ENCODE assay signal across 11 cellular contexts in genomic region chr2:70888925-70889715, GRCh38. TPM values are rescaled to one million over a fixed set of nuclear protein-coding genes. Genes with fewer than 3 reads are reported as not detected.
DNase-seq lines count a peak whose midpoint lies in the region; ATAC-seq and TF ChIP-seq lines count a peak whose summit lies in the region.
"Had no signal": no experiment of that assay in that cellular context is flagged by ENCODE, and none has a peak within 500 bp of the region (broad histone marks: within the 10 kb centered on the region; RNA-seq: fewer than 3 reads in every experiment).

No MANE protein-coding gene starts in this region.

- intact Hi-C loops in psoas muscle (cut with DNase I), result no loop called here

- H3K27me3 ChIP-seq in GM23338 (ENCODE audit: insufficient read depth) (peaks cover 100% of the 10 kb centered on the region), hepatocyte (peaks cover 100% of the 10 kb centered on the region), psoas muscle (ENCODE audit: insufficient read depth in 3 of 3, low read length in 2 of 3) (peaks cover 3 to 82% (median 24%) of the 10 kb centered on the region in 3 donors)

- H3F3A ChIP-seq in GM23338 (replicated peaks; ENCODE audit: low read depth), result peaks cover 32% of the 10 kb centered on the region

- H3K36me3 Mint-ChIP-seq in GM23338 (ENCODE audit: low read depth), result no peaks in the 10 kb centered on the region; the same call in 2 of the 3 replicates
- peaks cover 14% of the 10 kb centered on the region for H3K36me3 Mint-ChIP-seq in activated T-helper 17 cell treated with anti-CD3 and anti-CD28 coated beads, Interleukin-2, amount 50 U/mL, for 72 hours (ENCODE audit: low read depth)

- peak overlapping the region; percentile 66 for H3K4me3 Mint-ChIP-seq in GM23338
- H3K4me3 Mint-ChIP-seq in activated T-helper 17 cell treated with anti-CD3 and anti-CD28 coated beads, Interleukin-2, amount 50 U/mL, for 72 hours, result peak overlapping the region; percentile 78

- 3% methylated on average over 69 of the region's 69 CpGs for WGBS in hepatocyte (ENCODE audit: low lambda C conversion rate, missing lambda C conversion rate)
- WGBS in psoas muscle, 3 donors, result 21 to 27% (median 26%) methylated on average over 63 to 69 of the region's 69 CpGs

- H3K27ac ChIP-seq in GM23338 (ENCODE audit: low read depth) (no peak overlapping the region), hepatocyte (no peak overlapping the region), psoas muscle (no peak overlapping the region)

- no peaks in the 10 kb centered on the region for H3K9me3 Mint-ChIP-seq in GM23338
- no peaks in the 10 kb centered on the region for H3K9me3 Mint-ChIP-seq in activated T-helper 17 cell treated with anti-CD3 and anti-CD28 coated beads, Interleukin-2, amount 50 U/mL, for 72 hours

- H3K79me2 ChIP-seq in GM23338 (replicated peaks; ENCODE audit: insufficient read depth) (no peaks in the 10 kb centered on the region), hepatocyte (no peaks in the 10 kb centered on the region)

- peak; percentile 75 for DNase-seq in GM23338 (ENCODE audit: low spot score)
- no peak for DNase-seq in hepatocyte (ENCODE audit: low spot score)
- no peak for DNase-seq in psoas muscle
- no peak for DNase-seq in DMS153 (lab: John Stamatoyannopoulos, UW)
- DNase-seq in AG08396 (ENCODE audit: low spot score), result no peak
- DNase-seq: kidney glomerular epithelial cell, NCI-H2029 treated with DMSO at 0.1 percent for 48 hours had no signal

- H3K4me1 ChIP-seq in GM23338 (ENCODE audit: insufficient read depth) (peaks cover 46% of the 10 kb centered on the region), hepatocyte (ENCODE audit: insufficient read depth) (peaks cover 15% of the 10 kb centered on the region), psoas muscle (peaks cover 7% of the 10 kb centered on the region)

- no peaks in the 10 kb centered on the region for H3K9me3 ChIP-seq in hepatocyte (ENCODE audit: low read depth)
- H3K9me3 ChIP-seq in psoas muscle, result no peaks in the 10 kb centered on the region

- peaks cover 99% of the 10 kb centered on the region for H3K27me3 Mint-ChIP-seq in GM23338 (ENCODE audit: insufficient read depth, low read depth, poor library complexity)
- peaks cover 70% of the 10 kb centered on the region for H3K27me3 Mint-ChIP-seq in activated T-helper 17 cell treated with anti-CD3 and anti-CD28 coated beads, Interleukin-2, amount 50 U/mL, for 72 hours

- H4K20me1 ChIP-seq in GM23338 (replicated peaks; ENCODE audit: insufficient read depth), result peaks cover 41% of the 10 kb centered on the region
- no peaks in the 10 kb centered on the region for H4K20me1 ChIP-seq in hepatocyte (ENCODE audit: insufficient read depth, poor library complexity, severe bottlenecking)

- ATAC-seq in GM23338 (peak; percentile 60), psoas muscle (peak in 3 of 4 donors; percentile 49 to 65 (median 53)), GM21515 (IDR thresholded peaks at IDR 0.05; ENCODE audit: unreplicated experiment) (no peak), HG02678 (IDR thresholded peaks at IDR 0.05; ENCODE audit: unreplicated experiment) (no peak)
- no peak for ATAC-seq in activated T-helper 17 cell treated with anti-CD3 and anti-CD28 coated beads, Interleukin-2, amount 50 U/mL, for 72 hours (replicated peaks)

- no peak overlapping the region for H3K27ac Mint-ChIP-seq in GM23338
- H3K27ac Mint-ChIP-seq in activated T-helper 17 cell treated with anti-CD3 and anti-CD28 coated beads, Interleukin-2, amount 50 U/mL, for 72 hours, result no peak overlapping the region

- TF ChIP-seq CTCF in GM23338 (conservative IDR thresholded peaks at IDR 0.05; ENCODE audit: low read depth in 2 of 2) (0 out of 4 replicates have a peak, but pooled peaks of 1 of the 2 experiments have one; percentile 19), hepatocyte (IDR thresholded peaks at IDR 0.05; ENCODE audit: poor library complexity) (no peak), psoas muscle (IDR thresholded peaks at IDR 0.05) (no peak)

- H2AFZ ChIP-seq in GM23338 (peak overlapping the region; percentile 92), hepatocyte (peak overlapping the region; percentile 40)

- H3K9me2 ChIP-seq in GM23338 (ENCODE audit: insufficient read depth), result no peaks in the 10 kb centered on the region
- no peaks in the 10 kb centered on the region for H3K9me2 ChIP-seq in hepatocyte (replicated peaks; ENCODE audit: insufficient read depth)

- peaks cover 34% of the 10 kb centered on the region for H3K4me1 Mint-ChIP-seq in GM23338
- H3K4me1 Mint-ChIP-seq in activated T-helper 17 cell treated with anti-CD3 and anti-CD28 coated beads, Interleukin-2, amount 50 U/mL, for 72 hours, result peaks cover 10% of the 10 kb centered on the region

- peak overlapping the region; percentile 69 for H3K4me3 ChIP-seq in GM23338
- no peak overlapping the region for H3K4me3 ChIP-seq in hepatocyte
- H3K4me3 ChIP-seq in psoas muscle, result peak overlapping the region; percentile 52

- H3K4me2 ChIP-seq in GM23338 (peak overlapping the region; percentile 91), hepatocyte (peak overlapping the region; percentile 93)

- H3K36me3 ChIP-seq in GM23338 (ENCODE audit: insufficient read depth) (no peaks in the 10 kb centered on the region), hepatocyte (replicated peaks; ENCODE audit: insufficient read depth, low read depth) (no peaks in the 10 kb centered on the region), psoas muscle (ENCODE audit: insufficient read depth in 1 of 2, low read depth in 1 of 2) (no peaks in the 10 kb centered on the region)

TF ChIP-seq in GM23338, 12 proteins besides CTCF, POLR2A, EP300 and RAD21 (continues in another document):
- TF ChIP-seq ZNF331 (CRISPR knock-in tag; IDR thresholded peaks at IDR 0.05; ENCODE audit: low read depth), result no peak
- TF ChIP-seq CREB1 (CRISPR knock-in tag; IDR thresholded peaks at IDR 0.05; ENCODE audit: low read depth), result no peak

RNA-seq across cellular contexts. Expression of gene VAX2, which starts 11.3 kb away (rescaled TPM):
- total RNA-seq in GM23338 (2014; rRNA removed; shearing (Covaris generic)), result 0.31 TPM in 1 of 2 replicates, not detected in the other
- not detected in 2 replicates for polyA plus RNA-seq in GM23338 (2016; fragmentation: Nextera tagmentation; extraction: Ambion mirVana)
- total RNA-seq in activated T-helper 17 cell treated with anti-CD3 and anti-CD28 coated beads, Interleukin-2, amount 50 U/mL, for 72 hours, result not detected
- 0.20 and 0.52 TPM in 2 replicates for total RNA-seq in hepatocyte
- polyA plus RNA-seq in hepatocyte, result 0.23 and 1.2 TPM in 2 replicates
- 1 to 10 TPM in 2 of 4 donors, under 1 TPM in 2; 0.66 to 1.2 (median 0.96) TPM for total RNA-seq in psoas muscle
- polyA plus RNA-seq in psoas muscle, result under 1 TPM; 0.30 to 0.97 (median 0.48) TPM
- total RNA-seq: T-helper 2 cell treated with Interferon-gamma antibody and Interleukin-4, amounts not matched to agents 100 ng/mL and 5 ng/mL, for 36 hours had no signal

RNA-seq across cellular contexts. Expression of gene ATP6V1B1, which starts 46.6 kb away (rescaled TPM):
- not detected in 2 replicates for total RNA-seq in GM23338 (2014; rRNA removed; shearing (Covaris generic))
- polyA plus RNA-seq in GM23338 (2016; fragmentation: Nextera tagmentation; extraction: Ambion mirVana), result not detected in 2 replicates
- not detected for total RNA-seq in activated T-helper 17 cell treated with anti-CD3 and anti-CD28 coated beads, Interleukin-2, amount 50 U/mL, for 72 hours
- 0.84 and 1.7 TPM in 2 replicates for total RNA-seq in hepatocyte
- 2.9 and 4.0 TPM in 2 replicates for polyA plus RNA-seq in hepatocyte
- total RNA-seq in psoas muscle, result under 1 TPM in 2 of 4 donors, not detected in 2; 0.22 to 0.53 TPM
- under 1 TPM; 0.10 to 0.70 (median 0.38) TPM for polyA plus RNA-seq in psoas muscle
- total RNA-seq: T-helper 2 cell treated with Interferon-gamma antibody and Interleukin-4, amounts not matched to agents 100 ng/mL and 5 ng/mL, for 36 hours had no signal

RNA-seq across cellular contexts. Expression of gene CD207, which starts 53.5 kb away (rescaled TPM):
- not detected in 2 replicates for total RNA-seq in GM23338 (2014; rRNA removed; shearing (Covaris generic))
- polyA plus RNA-seq in GM23338 (2016; fragmentation: Nextera tagmentation; extraction: Ambion mirVana) (not detected in 2 replicates), hepatocyte (0.29 TPM in 1 of 2 replicates, not detected in the other), psoas muscle (under 1 TPM; 0.04 to 0.13 (median 0.13) TPM)
- total RNA-seq in activated T-helper 17 cell treated with anti-CD3 and anti-CD28 coated beads, Interleukin-2, amount 50 U/mL, for 72 hours, result not detected
- total RNA-seq in hepatocyte (not detected in 2 replicates), psoas muscle (under 1 TPM in 3 of 4 donors, not detected in 1; 0.20 to 0.59 (median 0.49) TPM)
- total RNA-seq: T-helper 2 cell treated with Interferon-gamma antibody and Interleukin-4, amounts not matched to agents 100 ng/mL and 5 ng/mL, for 36 hours had no signal

Comparison
In these comparisons a context has a peak if more than half of its experiments do, and no peak if none do; other contexts are left out.
1. ATAC-seq: peak in GM23338 (single experiment) and psoas muscle (3 of 4); none in activated T-helper 17 cell treated with anti-CD3 and anti-CD28 coated beads, Interleukin-2, amount 50 U/mL, for 72 hours (single experiment), GM21515 (single experiment) and HG02678 (single experiment).